ENCODE assay signal across 21 cellular contexts in the genomic region with DNA sequence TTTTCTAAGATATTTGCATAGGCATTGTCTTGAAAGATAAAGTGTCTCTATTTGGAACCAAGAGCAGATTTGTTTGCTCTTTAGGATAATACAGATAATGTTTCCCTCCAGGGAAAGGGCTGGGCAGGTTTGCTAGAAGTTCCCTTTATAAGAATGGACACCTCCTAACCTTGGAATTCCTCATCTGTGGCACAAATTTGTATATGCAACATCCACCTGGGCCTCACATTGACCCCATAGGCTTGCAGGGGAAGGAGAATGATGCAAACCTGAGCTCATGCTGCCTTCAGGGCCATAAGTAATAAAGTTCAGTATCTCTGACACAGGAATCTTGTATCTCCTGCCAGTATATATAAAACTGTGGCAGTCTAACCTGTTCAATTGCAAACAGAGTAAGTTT.
"Had no signal": no experiment of that assay in that cellular context is flagged by ENCODE, and none has a peak within 500 bp of the region (broad histone marks: within the 10 kb centered on the region; RNA-seq: fewer than 3 reads in every experiment).

No MANE protein-coding gene starts in this region.

- H3K27ac ChIP-seq: body of pancreas, coronary artery, stomach, testis had no signal

- H3K4me3 ChIP-seq: body of pancreas, coronary artery, stomach, testis had no signal

- H3K4me1 Mint-ChIP-seq: activated B cell treated with CpG ODN at 0.5 μM for 24 hours; activated CD4-positive, alpha-beta T cell treated with anti-CD3 and anti-CD28 coated beads, Interleukin-2, amount 10 ng/mL, durations not matched to agents 24 days and 14 days; central memory CD8-positive, alpha-beta T cell had no signal

- H3K9me3 ChIP-seq: body of pancreas, stomach, testis had no signal

- H3K27ac Mint-ChIP-seq: activated B cell treated with CpG ODN at 0.5 μM for 24 hours; activated CD4-positive, alpha-beta T cell treated with anti-CD3 and anti-CD28 coated beads, Interleukin-2, amount 10 ng/mL, durations not matched to agents 24 days and 14 days; activated CD8-positive, alpha-beta T cell treated with anti-CD3 and anti-CD28 coated beads, Interleukin-2, amount 10 ng/mL, durations not matched to agents 7 days and 5 days; activated naive CD8-positive, alpha-beta T cell; natural killer cell treated with Interleukin-12 subunit alpha and Interleukin-12 subunit beta and Interleukin-15 and Interleukin-18, amount 100 ng/mL, for 72 hours had no signal

- H3K36me3 Mint-ChIP-seq: activated naive CD8-positive, alpha-beta T cell; natural killer cell treated with Interleukin-12 subunit alpha and Interleukin-12 subunit beta and Interleukin-15 and Interleukin-18, amount 100 ng/mL, for 72 hours had no signal

- H3K4me1 ChIP-seq: body of pancreas, stomach, testis had no signal

- DNase-seq: activated B cell treated with CpG ODN at 0.5 μM for 24 hours; activated CD4-positive, alpha-beta T cell treated with anti-CD3 and anti-CD28 coated beads, Interleukin-2, amount 10 ng/mL, durations not matched to agents 24 days and 14 days; activated CD8-positive, alpha-beta memory T cell treated with anti-CD3 and anti-CD28 coated beads, Interleukin-2, amount 50 U/mL, for 4 hours; activated CD8-positive, alpha-beta T cell treated with anti-CD3 and anti-CD28 coated beads, Interleukin-2, amount 10 ng/mL, durations not matched to agents 7 days and 5 days; activated gamma-delta T cell; activated T-cell treated with anti-CD3 and anti-CD28 coated beads, Interleukin-2, amount 50 U/mL, for 48 hours; amygdala; body of pancreas; foreskin fibroblast; glutamatergic neuron; mesendoderm; nucleus accumbens; retina; stimulated activated CD4-positive, alpha-beta T cell treated with anti-CD3 and anti-CD28 coated beads, Interleukin-12 subunit alpha, Interleukin-12 subunit beta, amount 100 ng/mL, for 4 hours; stimulated activated CD4-positive, alpha-beta T cell treated with anti-CD3 and anti-CD28 coated beads, Interleukin-2, amount 100 ng/mL, for 24 hours; stomach; testis had no signal

- H3K27me3 ChIP-seq: body of pancreas, stomach, testis had no signal

- H3K36me3 ChIP-seq: stomach had no signal

- H3K4me3 Mint-ChIP-seq: activated B cell treated with CpG ODN at 0.5 μM for 24 hours; activated CD4-positive, alpha-beta T cell treated with anti-CD3 and anti-CD28 coated beads, Interleukin-2, amount 10 ng/mL, durations not matched to agents 24 days and 14 days; activated CD8-positive, alpha-beta T cell treated with anti-CD3 and anti-CD28 coated beads, Interleukin-2, amount 10 ng/mL, durations not matched to agents 7 days and 5 days; activated naive CD8-positive, alpha-beta T cell; central memory CD8-positive, alpha-beta T cell; natural killer cell treated with Interleukin-12 subunit alpha and Interleukin-12 subunit beta and Interleukin-15 and Interleukin-18, amount 100 ng/mL, for 72 hours had no signal

- H3K27me3 Mint-ChIP-seq: activated B cell treated with CpG ODN at 0.5 μM for 24 hours; activated CD4-positive, alpha-beta T cell treated with anti-CD3 and anti-CD28 coated beads, Interleukin-2, amount 10 ng/mL, durations not matched to agents 24 days and 14 days; activated naive CD8-positive, alpha-beta T cell; central memory CD8-positive, alpha-beta T cell; natural killer cell treated with Interleukin-12 subunit alpha and Interleukin-12 subunit beta and Interleukin-15 and Interleukin-18, amount 100 ng/mL, for 72 hours had no signal

- H3K9me3 Mint-ChIP-seq: activated CD4-positive, alpha-beta T cell treated with anti-CD3 and anti-CD28 coated beads, Interleukin-2, amount 10 ng/mL, durations not matched to agents 24 days and 14 days had no signal

- ATAC-seq: activated CD8-positive, alpha-beta T cell treated with anti-CD3 and anti-CD28 coated beads, Interleukin-2, amount 10 ng/mL, durations not matched to agents 7 days and 5 days; body of pancreas; natural killer cell treated with Interleukin-12 subunit alpha and Interleukin-12 subunit beta and Interleukin-15 and Interleukin-18, amount 100 ng/mL, for 72 hours had no signal
